ENCODE assay signal across 24 cellular contexts in genomic region chr3:122777563-122777962, GRCh38.
"Had no signal": no experiment of that assay in that cellular context is flagged by ENCODE, and none has a peak within 500 bp of the region (broad histone marks: within the 10 kb centered on the region; RNA-seq: fewer than 3 reads in every experiment).

No MANE protein-coding gene starts in this region.

- H3K27ac ChIP-seq: esophagus muscularis mucosa, foreskin keratinocyte, neural progenitor cell, prostate gland, sigmoid colon, skin epidermis, spleen, testis, tibial artery had no signal

- H3K9ac ChIP-seq: neural progenitor cell had no signal

- H3K4me3 Mint-ChIP-seq: naive thymus-derived CD4-positive, alpha-beta T cell; nephron; neural progenitor cell; stimulated activated memory B cell treated with anti-CD40 and anti-IgM and Interleukin-4, amounts not matched to agents 10 μg/mL and 1 μg/mL and 100 μg/mL, for 72 hours; type B pancreatic cell had no signal

- H3K36me3 ChIP-seq: prostate gland had no signal

- H3K4me3 ChIP-seq: dorsolateral prefrontal cortex, esophagus muscularis mucosa, neural progenitor cell, prostate gland, sigmoid colon, skin epidermis, spleen, testis, tibial artery had no signal

- H3K27ac Mint-ChIP-seq: naive thymus-derived CD4-positive, alpha-beta T cell; nephron; neural progenitor cell; stimulated activated memory B cell treated with anti-CD40 and anti-IgM and Interleukin-4, amounts not matched to agents 10 μg/mL and 1 μg/mL and 100 μg/mL, for 72 hours; type B pancreatic cell had no signal

- H3K4me1 Mint-ChIP-seq: neural progenitor cell had no signal

- H3K27me3 Mint-ChIP-seq: naive thymus-derived CD4-positive, alpha-beta T cell; stimulated activated memory B cell treated with anti-CD40 and anti-IgM and Interleukin-4, amounts not matched to agents 10 μg/mL and 1 μg/mL and 100 μg/mL, for 72 hours; type B pancreatic cell had no signal

- H3K9me3 ChIP-seq: esophagus muscularis mucosa, prostate gland, sigmoid colon, spleen, testis, tibial artery had no signal

- H3K4me2 ChIP-seq: neural progenitor cell had no signal

- ATAC-seq: foreskin keratinocyte; left lobe of liver; naive thymus-derived CD4-positive, alpha-beta T cell; right cardiac atrium; stimulated activated memory B cell treated with anti-CD40 and anti-IgM and Interleukin-4, amounts not matched to agents 10 μg/mL and 1 μg/mL and 100 μg/mL, for 72 hours; stimulated activated naive CD8-positive, alpha-beta T cell treated with anti-CD3 and anti-CD28 coated beads, Interleukin-15, Interleukin-2, amounts not matched to agents 100 U/mL and 50 U/mL, for 24 hours had no signal

- H3K27me3 ChIP-seq: dorsolateral prefrontal cortex, esophagus muscularis mucosa, foreskin keratinocyte, neural progenitor cell, sigmoid colon, spleen, testis, tibial artery had no signal

- DNase-seq: dorsolateral prefrontal cortex; effector CD8-positive, alpha-beta T cell; foreskin keratinocyte; hypothalamus; kidney; mesenchymal stem cell; midbrain; naive thymus-derived CD4-positive, alpha-beta T cell; right cardiac atrium; sigmoid colon; spleen; stimulated activated CD4-positive, alpha-beta T cell treated with anti-CD3 and anti-CD28 coated beads, Interleukin-4, amount 100 ng/mL, for 4 hours; stimulated activated naive CD8-positive, alpha-beta T cell treated with anti-CD3 and anti-CD28 coated beads, Interleukin-15, Interleukin-2, amounts not matched to agents 100 U/mL and 50 U/mL, for 24 hours; substantia nigra; testis; tibial artery had no signal

- H2AFZ ChIP-seq: neural progenitor cell had no signal

- H3K9me3 Mint-ChIP-seq: stimulated activated memory B cell treated with anti-CD40 and anti-IgM and Interleukin-4, amounts not matched to agents 10 μg/mL and 1 μg/mL and 100 μg/mL, for 72 hours; type B pancreatic cell had no signal

- H3K4me1 ChIP-seq: neural progenitor cell, prostate gland, sigmoid colon, tibial artery had no signal
